Comparison of ENCODE assay signal across 7 cellular contexts in genomic region chr1:180515857-180516388, GRCh38. TPM values are rescaled to one million over a fixed set of nuclear protein-coding genes. Genes with fewer than 3 reads are reported as not detected.
DNase-seq lines count a peak whose midpoint lies in the region; ATAC-seq and TF ChIP-seq lines count a peak whose summit lies in the region.

No MANE protein-coding gene starts in this region.

- TF ChIP-seq CTCF in GM13976 (IDR thresholded peaks at IDR 0.05; ENCODE audit: borderline replicate concordance, control extremely low read depth, extremely low read depth, insufficient read depth, missing control alignments) (peak; percentile 75), gastrocnemius medialis (IDR thresholded peaks at IDR 0.05 in 4 of 5, conservative IDR thresholded peaks at IDR 0.05 in 1 of 5) (peak; percentile 64 to 81 (median 80))

- DNase-seq in GM13976 (ENCODE audit: low spot score) (peak; percentile 74), NCI-H1694 treated with DMSO at 0.1 percent for 48 hours (lab: John Stamatoyannopoulos, UW) (peak; percentile 88), T-cell (peak in 32 of 34 experiments; percentile 5 to 57 (median 38)), right cardiac atrium (peak in 2 of 3 donors; percentile 51 to 57), gastrocnemius medialis (peak; percentile 41 to 48)

- H3K9me3 Mint-ChIP-seq in T-cell, result no peaks in the 10 kb centered on the region

- H3K4me3 ChIP-seq in right cardiac atrium (ENCODE audit: low read length) (no peak overlapping the region), gastrocnemius medialis (no peak overlapping the region)

- ATAC-seq in HG02798 (IDR thresholded peaks at IDR 0.05; ENCODE audit: poor library complexity, unreplicated experiment) (peak; percentile 92), T-cell (replicated peaks in 1 of 4) (peak; percentile 77 to 90 (median 83)), right cardiac atrium (peak; percentile 96 to 97), gastrocnemius medialis (peak; percentile 96 to 100)

- H3K4me1 ChIP-seq in right cardiac atrium (ENCODE audit: control insufficient read depth, insufficient read depth, low read length), result peaks cover 3% of the 10 kb centered on the region
- H3K4me1 ChIP-seq in gastrocnemius medialis, result peaks cover 3 to 7% of the 10 kb centered on the region in 2 donors

- H3K27ac ChIP-seq in angular gyrus (ENCODE audit: low read depth, low read length) (peak overlapping the region; percentile 30), right cardiac atrium (ENCODE audit: low read length) (no peak overlapping the region), gastrocnemius medialis (no peak overlapping the region)

- no peaks in the 10 kb centered on the region for H3K36me3 ChIP-seq in gastrocnemius medialis

- peaks cover 0 to 2% (median 1%) of the 10 kb centered on the region in 3 donors for H3K4me1 Mint-ChIP-seq in T-cell

- peaks cover 13 to 20% of the 10 kb centered on the region in 2 donors for H3K27me3 Mint-ChIP-seq in T-cell

- POLR2A ChIA-PET in T-cell (lab: Charles Lee), result interaction anchor here in 1 of 2 donors (1.1 kb wide), 1 partner anchor 13 kb away, joined by 3 read pairs; the partner anchor contains the start of gene ACBD6

- H3K27ac Mint-ChIP-seq in T-cell, result no peak overlapping the region

- no peak overlapping the region for H3K4me3 Mint-ChIP-seq in T-cell

- TF ChIP-seq POLR2A in gastrocnemius medialis (IDR thresholded peaks at IDR 0.05), result no peak

- H3K9me3 ChIP-seq in right cardiac atrium (ENCODE audit: control insufficient read depth, low read length) (no peaks in the 10 kb centered on the region), gastrocnemius medialis (no peaks in the 10 kb centered on the region)

- CTCF ChIA-PET in T-cell (lab: Charles Lee), result interaction anchor here (0.5 to 7.4 kb wide), 25 partner anchors 10 to 683 kb away, joined by 3 to 93 read pairs (median 5); partner anchors contain the start of gene ACBD6 (in 2 of the 2)

- intact Hi-C loops in right cardiac atrium (cut with DNase I) (loop anchor here in 3 of 4 donors (5.0 kb wide), 2 partner anchors 346 to 651 kb away; no protein-coding TSS in a partner anchor), gastrocnemius medialis (cut with DNase I; ENCODE audit: low total_unique reads) (loop anchor here (5.0 kb wide), 2 partner anchors 116 to 346 kb away; partner anchors contain the start of gene XPR1)

- no peaks in the 10 kb centered on the region for H3K36me3 Mint-ChIP-seq in T-cell

- in situ Hi-C loops in GM13976 (cut with MboI; ENCODE audit: low sequenced_read_pairs, unreplicated experiment), result loop anchor here (10.0 kb wide), 1 partner anchor 649 kb away; no protein-coding TSS in a partner anchor
- in situ Hi-C loops in gastrocnemius medialis (cut with MboI; ENCODE audit: low sequenced_read_pairs in 4 of 4), result loop anchor here (5.0 to 25.0 kb wide), 7 partner anchors 109 to 649 kb away; partner anchors contain the start of gene STX6 (in 1 of the 4)

- H3K27me3 ChIP-seq in right cardiac atrium (ENCODE audit: control insufficient read depth, insufficient read depth) (no peaks in the 10 kb centered on the region), gastrocnemius medialis (no peaks in the 10 kb centered on the region)

- 11% methylated on average over 8 of the region's 8 CpGs for WGBS in right cardiac atrium

RNA-seq across cellular contexts. Expression of gene ACBD6, which starts 13.5 kb away (rescaled TPM):
- total RNA-seq in T-cell (10 to 100 TPM; 44.3 to 58.5 (median 53.0) TPM), right cardiac atrium (10 to 100 TPM; 22.1 to 24.8 (median 23.5) TPM), gastrocnemius medialis (10 to 100 TPM; 15.0 to 27.4 (median 19.1) TPM)
- polyA plus RNA-seq in right cardiac atrium, result 28.9 TPM

RNA-seq across cellular contexts. Expression of gene OVAAL, which starts 42.8 kb away (rescaled TPM):
- not detected for total RNA-seq in T-cell
- under 1 TPM; 0.39 to 0.69 (median 0.43) TPM for total RNA-seq in right cardiac atrium
- polyA plus RNA-seq in right cardiac atrium, result 1.7 TPM
- total RNA-seq in gastrocnemius medialis, result not detected

Comparison
In these comparisons a context has a peak if more than half of its experiments do, and no peak if none do; other contexts are left out.
1. DNase-seq: peak in every context shown above with its lines; median percentile 88 in NCI-H1694 treated with DMSO at 0.1 percent for 48 hours; 74 in GM13976; 54 in right cardiac atrium; 44 in gastrocnemius medialis; 38 in T-cell.